20 cellular contexts compared by ENCODE assay signal in the genomic region with DNA sequence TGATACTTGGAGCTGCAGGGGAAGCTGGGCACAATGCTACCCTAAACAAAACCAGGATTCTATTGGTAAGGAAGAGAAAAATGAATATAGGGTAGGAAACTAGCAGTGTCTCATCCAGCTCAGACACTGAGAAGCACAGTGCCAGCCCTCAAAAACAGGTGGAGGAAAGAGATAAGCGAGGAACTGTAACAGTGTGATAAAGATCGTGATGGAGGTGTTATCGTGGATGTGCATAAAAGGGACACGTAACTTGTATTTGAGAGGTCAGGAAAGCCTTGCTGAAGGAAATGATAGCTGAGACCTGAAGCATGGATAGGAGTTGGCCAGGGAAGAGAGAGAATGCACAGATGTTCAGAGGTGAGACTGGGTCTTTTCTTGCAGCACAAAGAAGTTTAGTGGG. TPM values are rescaled to one million over a fixed set of nuclear protein-coding genes. Genes with fewer than 3 reads are reported as not detected.
DNase-seq lines count a peak whose midpoint lies in the region; ATAC-seq, FAIRE-seq and TF ChIP-seq lines count a peak whose summit lies in the region.
"Had no signal": no experiment of that assay in that cellular context is flagged by ENCODE, and none has a peak within 500 bp of the region (broad histone marks: within the 10 kb centered on the region; RNA-seq: fewer than 3 reads in every experiment).

No MANE protein-coding gene starts in this region.

- DNase-seq in HepG2 (ENCODE audit: low spot score) = no peak
- DNase-seq in right lobe of liver = no peak
- peak; percentile 32 for DNase-seq in SK-N-DZ (ENCODE audit: low spot score)
- no peak for DNase-seq in bronchial epithelial cell (ENCODE audit: low read depth)
- DNase-seq in type B pancreatic cell (ENCODE audit: extremely low spot score, unreplicated experiment) = no peak
- DNase-seq in activated T-cell treated with anti-CD3 and anti-CD28 coated beads, Interleukin-2, amount 50 U/mL, for 24 hours = no peak
- no peak for DNase-seq in stimulated activated CD8-positive, alpha-beta memory T cell treated with anti-CD3 and anti-CD28 coated beads, Interleukin-4, amount 100 ng/mL, for 48 hours
- DNase-seq: EL, NCI-H1694 treated with DMSO at 0.1 percent for 48 hours, NCI-H2081 treated with DMSO at 0.1 percent for 48 hours, NCI-H2171 treated with DMSO at 0.1 percent for 48 hours, NCI-H446 treated with DMSO at 0.1 percent for 48 hours, NCI-H526 treated with DMSO at 0.1 percent for 48 hours, Right ventricle myocardium superior had no signal

- TF ChIP-seq CTCF in HepG2 (CRISPR knock-in tag; IDR thresholded peaks at IDR 0.05) (no peak), right lobe of liver (IDR thresholded peaks at IDR 0.05) (no peak), bronchial epithelial cell (IDR thresholded peaks at IDR 0.05; ENCODE audit: insufficient read depth, low read length, severe bottlenecking) (no peak), type B pancreatic cell (conservative IDR thresholded peaks at IDR 0.05) (no peak)

- no peak overlapping the region for H3K4me3 ChIP-seq in HepG2 (replicated peaks in 1 of 3; ENCODE audit: insufficient read depth in 1 of 3, low read depth in 2 of 3, low read length in 3 of 3)
- H3K4me3 ChIP-seq in right lobe of liver = no peak overlapping the region
- no peak overlapping the region for H3K4me3 ChIP-seq in bronchial epithelial cell (ENCODE audit: low read depth, low read length)

- no TSS peak for BruUV-seq in HepG2 (replicated peaks; lab: Mats Ljungman, UMichigan)

- H3K36me3 Mint-ChIP-seq in type B pancreatic cell = no peaks in the 10 kb centered on the region
- peaks cover 33% of the 10 kb centered on the region for H3K36me3 Mint-ChIP-seq in activated T-cell treated with anti-CD3 and anti-CD28 coated beads, Interleukin-2, amount 50 U/mL, for 24 hours (ENCODE audit: low read depth)

- no peaks in the 10 kb centered on the region for H3K27me3 Mint-ChIP-seq in type B pancreatic cell
- H3K27me3 Mint-ChIP-seq in activated T-cell treated with anti-CD3 and anti-CD28 coated beads, Interleukin-2, amount 50 U/mL, for 24 hours = no peaks in the 10 kb centered on the region

- in situ Hi-C loops in HepG2 (cut with HindIII; ENCODE audit: extremely low pct_ligation_motif_present, low pct_unique_long_range_greater_than_20kb) = loop anchor here (5.0 to 10.0 kb wide), 2 partner anchors 43 to 251 kb away; no protein-coding TSS in a partner anchor

- no peaks in the 10 kb centered on the region for H4K20me1 ChIP-seq in HepG2 (ENCODE audit: insufficient read depth, low read length)

- H3K27me3 ChIP-seq in HepG2 (ENCODE audit: control insufficient read depth in 1 of 2, insufficient read depth in 2 of 2, low read length in 2 of 2) (no peaks in the 10 kb centered on the region), right lobe of liver (no peaks in the 10 kb centered on the region), bronchial epithelial cell (ENCODE audit: control insufficient read depth, insufficient read depth, low read length) (no peaks in the 10 kb centered on the region)

- ATAC-seq in HepG2 (no peak), right lobe of liver (no peak), HG02981 (IDR thresholded peaks at IDR 0.05; ENCODE audit: unreplicated experiment) (no peak)

- 94% methylated on average over 4 of the region's 4 CpGs for WGBS in HepG2 (ENCODE audit: low lambda C conversion rate)
- 60% methylated on average over 4 of the region's 4 CpGs for WGBS in right lobe of liver (ENCODE audit: insufficient coverage, low coverage, low lambda C conversion rate, missing lambda C conversion rate)

- H2AFZ ChIP-seq in HepG2 (ENCODE audit: low read length) = no peak overlapping the region

- H3K4me1 Mint-ChIP-seq in type B pancreatic cell (ENCODE audit: unreplicated experiment) = no peaks in the 10 kb centered on the region
- no peaks in the 10 kb centered on the region for H3K4me1 Mint-ChIP-seq in activated T-cell treated with anti-CD3 and anti-CD28 coated beads, Interleukin-2, amount 50 U/mL, for 24 hours (ENCODE audit: low read depth)

- no peak for TF ChIP-seq POLR2A in HepG2 (IDR thresholded peaks at IDR 0.05; ENCODE audit: insufficient read depth in 1 of 2, low read depth in 2 of 2, low read length in 2 of 2)
- no peak for TF ChIP-seq POLR2A in right lobe of liver (IDR thresholded peaks at IDR 0.05)

- CTCF ChIA-PET in HepG2 (lab: Yijun Ruan, JAX; ENCODE audit: low intra/inter-chr PET ratio, low total read pairs) = interaction anchor here (0.7 kb wide), 1 partner anchor 49 kb away, joined by 3 read pairs; no protein-coding TSS in a partner anchor

- H3K36me3 ChIP-seq in HepG2 (replicated peaks in 1 of 2; ENCODE audit: control insufficient read depth in 1 of 2, insufficient read depth in 2 of 2, low read length in 2 of 2) (peaks cover 4 to 5% of the 10 kb centered on the region in 2 experiments; a peak in 3 of 5 replicates), right lobe of liver (peaks cover 0 to 5% (median 2%) of the 10 kb centered on the region in 4 donors), bronchial epithelial cell (ENCODE audit: control insufficient read depth, insufficient read depth, low read length) (no peaks in the 10 kb centered on the region)

- no peak overlapping the region for H3K9ac ChIP-seq in HepG2 (ENCODE audit: insufficient read depth, low read depth, low read length)

- POLR2A ChIA-PET in HepG2 (lab: Yijun Ruan, JAX) = no interaction called here

- H3K9me3 ChIP-seq in HepG2 (ENCODE audit: low read length) (no peaks in the 10 kb centered on the region), right lobe of liver (no peaks in the 10 kb centered on the region)

- no peak overlapping the region for H3K27ac ChIP-seq in HepG2 (ENCODE audit: extremely low read length, insufficient read depth, low read length)
- no peak overlapping the region for H3K27ac ChIP-seq in right lobe of liver
- H3K27ac ChIP-seq: C4-2B, HL-60 had no signal

- peak overlapping the region; percentile 44 for H3K27ac Mint-ChIP-seq in type B pancreatic cell
- H3K27ac Mint-ChIP-seq in activated T-cell treated with anti-CD3 and anti-CD28 coated beads, Interleukin-2, amount 50 U/mL, for 24 hours = no peak overlapping the region

- H3K4me1 ChIP-seq in HepG2 (ENCODE audit: insufficient read depth, low read length) (no peaks in the 10 kb centered on the region), right lobe of liver (peaks cover 0 to 14% (median 0%) of the 10 kb centered on the region in 4 donors)

- no peaks in the 10 kb centered on the region for H3K79me2 ChIP-seq in HepG2 (ENCODE audit: insufficient read depth, low read length)

- TF ChIP-seq RAD21 in HepG2 (CRISPR knock-in tag; IDR thresholded peaks at IDR 0.05) = no peak

- H3K9me3 Mint-ChIP-seq in type B pancreatic cell = no peaks in the 10 kb centered on the region
- H3K9me3 Mint-ChIP-seq in activated T-cell treated with anti-CD3 and anti-CD28 coated beads, Interleukin-2, amount 50 U/mL, for 24 hours = no peaks in the 10 kb centered on the region

- TF ChIP-seq EP300 in HepG2 (IDR thresholded peaks at IDR 0.05; ENCODE audit: low read depth in 2 of 2, low read length in 2 of 2) = no peak
- TF ChIP-seq EP300 in HepG2 (CRISPR knock-in tag; IDR thresholded peaks at IDR 0.05; ENCODE audit: borderline replicate concordance) = no peak

- no peak overlapping the region for H3K4me2 ChIP-seq in HepG2 (ENCODE audit: low read depth, low read length)

- FAIRE-seq in HepG2 (lab: Jason Lieb, UNC) = no peak
- FAIRE-seq in bronchial epithelial cell (lab: Jason Lieb, UNC) = peak; percentile 47
- FAIRE-seq: H54 had no signal

- intact Hi-C loops in HepG2 (cut with micrococcal nuclease; ENCODE audit: unreplicated experiment) (loop anchor here (1.0 to 2.0 kb wide), 2 partner anchors 49 to 255 kb away; no protein-coding TSS in a partner anchor), right lobe of liver (cut with DNase I) (no loop called here)

- no peak overlapping the region for H3K4me3 Mint-ChIP-seq in type B pancreatic cell
- no peak overlapping the region for H3K4me3 Mint-ChIP-seq in activated T-cell treated with anti-CD3 and anti-CD28 coated beads, Interleukin-2, amount 50 U/mL, for 24 hours

RNA-seq across cellular contexts. Expression of a gene that starts 27.4 kb away (rescaled TPM):
- total RNA-seq in HepG2 (2016; rRNA removed; fragmentation: Illumina TruSeq; extraction: Trizol) (152 and 233 TPM in 2 replicates), right lobe of liver (10 to 100 TPM; 21.3 to 36.0 (median 27.1) TPM), bronchial epithelial cell (24.0 and 25.3 TPM in 2 replicates), type B pancreatic cell (ENCODE audit: low replicate concordance) (39.8 and 44.9 TPM in 2 replicates)
- 96.3 and 103 TPM in 2 replicates for total RNA-seq in HepG2 (2016; cell fraction: cytosol; rRNA removed; fragmentation: Illumina TruSeq; extraction: Trizol; ENCODE audit: low read depth)
- 150 and 251 TPM in 2 replicates for total RNA-seq in HepG2 (2016; cell fraction: insoluble cytoplasmic fraction; rRNA removed; fragmentation: Illumina TruSeq; extraction: Trizol)
- 93.8 and 116 TPM in 2 replicates for total RNA-seq in HepG2 (2016; cell fraction: membrane; rRNA removed; fragmentation: Illumina TruSeq; extraction: Trizol)
- 55.1 and 57.7 TPM in 2 replicates for total RNA-seq in HepG2 (2016; cell fraction: nucleus; rRNA removed; fragmentation: Illumina TruSeq; extraction: Trizol)
- 16.2 and 20.0 TPM in 2 replicates for polyA plus RNA-seq in HepG2 (2011; rRNA removed)
- 10.9 and 12.5 TPM in 2 replicates for polyA plus RNA-seq in HepG2 (2011; cell fraction: cytosol; rRNA removed)
- polyA plus RNA-seq in HepG2 (2011; cell fraction: nucleus; rRNA removed) = 7.9 and 12.8 TPM in 2 replicates
- 65.6 and 98.8 TPM in 2 replicates for polyA plus RNA-seq in HepG2 (2012)
- 99.1 and 102 TPM in 2 replicates for polyA plus RNA-seq in HepG2 (2016; cell fraction: cytosol; fragmentation: Illumina TruSeq; extraction: Trizol; ENCODE audit: low read depth)
- 274 and 298 TPM in 2 replicates for polyA plus RNA-seq in HepG2 (2016; cell fraction: insoluble cytoplasmic fraction; fragmentation: Illumina TruSeq; extraction: Trizol; ENCODE audit: low read depth)
- polyA plus RNA-seq in HepG2 (2016; cell fraction: membrane; fragmentation: Illumina TruSeq; extraction: Trizol; ENCODE audit: low read depth) = 96.2 and 118 TPM in 2 replicates
- polyA plus RNA-seq in HepG2 (2016; cell fraction: nucleus; fragmentation: Illumina TruSeq; extraction: Trizol; ENCODE audit: insufficient read depth, low read depth) = 116 and 117 TPM in 2 replicates
- polyA minus RNA-seq in HepG2 (2011; rRNA and poly(A)+ RNA removed; ENCODE audit: low replicate concordance) = 3.6 and 4.8 TPM in 2 replicates
- polyA minus RNA-seq in HepG2 (2011; cell fraction: cytosol; rRNA and poly(A)+ RNA removed) = 18.9 and 22.0 TPM in 2 replicates
- 23.4 and 27.4 TPM in 2 replicates for polyA minus RNA-seq in HepG2 (2011; cell fraction: nucleus; rRNA and poly(A)+ RNA removed)
- polyA plus RNA-seq in SK-N-DZ (2014; cell fraction: cytosol; rRNA removed) = 44.9 and 60.6 TPM in 2 replicates
- 43.4 and 62.2 TPM in 2 replicates for polyA plus RNA-seq in SK-N-DZ (2014; cell fraction: nucleus; rRNA removed)

RNA-seq across cellular contexts. Expression of a gene that starts 28.4 kb away (rescaled TPM):
- total RNA-seq in HepG2 (2016; rRNA removed; fragmentation: Illumina TruSeq; extraction: Trizol) (115 and 131 TPM in 2 replicates), right lobe of liver (10 to 100 TPM; 26.9 to 57.0 (median 51.5) TPM), bronchial epithelial cell (14.7 and 37.0 TPM in 2 replicates), type B pancreatic cell (ENCODE audit: low replicate concordance) (68.8 and 230 TPM in 2 replicates)
- 18.3 and 23.7 TPM in 2 replicates for total RNA-seq in HepG2 (2016; cell fraction: cytosol; rRNA removed; fragmentation: Illumina TruSeq; extraction: Trizol; ENCODE audit: low read depth)
- 118 and 149 TPM in 2 replicates for total RNA-seq in HepG2 (2016; cell fraction: insoluble cytoplasmic fraction; rRNA removed; fragmentation: Illumina TruSeq; extraction: Trizol)
- 29.2 and 29.7 TPM in 2 replicates for total RNA-seq in HepG2 (2016; cell fraction: membrane; rRNA removed; fragmentation: Illumina TruSeq; extraction: Trizol)
- total RNA-seq in HepG2 (2016; cell fraction: nucleus; rRNA removed; fragmentation: Illumina TruSeq; extraction: Trizol) = 44.8 and 51.6 TPM in 2 replicates
- 141 and 155 TPM in 2 replicates for polyA plus RNA-seq in HepG2 (2011; rRNA removed)
- 81.9 and 104 TPM in 2 replicates for polyA plus RNA-seq in HepG2 (2011; cell fraction: cytosol; rRNA removed)
- 33.6 and 34.6 TPM in 2 replicates for polyA plus RNA-seq in HepG2 (2011; cell fraction: nucleus; rRNA removed)
- polyA plus RNA-seq in HepG2 (2012) = 197 and 266 TPM in 2 replicates
- 34.9 and 38.9 TPM in 2 replicates for polyA plus RNA-seq in HepG2 (2016; cell fraction: cytosol; fragmentation: Illumina TruSeq; extraction: Trizol; ENCODE audit: low read depth)
- 167 and 187 TPM in 2 replicates for polyA plus RNA-seq in HepG2 (2016; cell fraction: insoluble cytoplasmic fraction; fragmentation: Illumina TruSeq; extraction: Trizol; ENCODE audit: low read depth)
- 30.9 and 35.6 TPM in 2 replicates for polyA plus RNA-seq in HepG2 (2016; cell fraction: membrane; fragmentation: Illumina TruSeq; extraction: Trizol; ENCODE audit: low read depth)
- polyA plus RNA-seq in HepG2 (2016; cell fraction: nucleus; fragmentation: Illumina TruSeq; extraction: Trizol; ENCODE audit: insufficient read depth, low read depth) = 93.4 and 95.0 TPM in 2 replicates
- 11.7 and 21.1 TPM in 2 replicates for polyA minus RNA-seq in HepG2 (2011; rRNA and poly(A)+ RNA removed; ENCODE audit: low replicate concordance)
- 29.6 and 36.6 TPM in 2 replicates for polyA minus RNA-seq in HepG2 (2011; cell fraction: cytosol; rRNA and poly(A)+ RNA removed)
- 70.0 and 72.2 TPM in 2 replicates for polyA minus RNA-seq in HepG2 (2011; cell fraction: nucleus; rRNA and poly(A)+ RNA removed)
- 32.6 and 37.8 TPM in 2 replicates for polyA plus RNA-seq in SK-N-DZ (2014; cell fraction: cytosol; rRNA removed)
- polyA plus RNA-seq in SK-N-DZ (2014; cell fraction: nucleus; rRNA removed) = 21.8 and 32.7 TPM in 2 replicates

RNA-seq across cellular contexts. Expression of a gene that starts 30.6 kb away (rescaled TPM):
- total RNA-seq in HepG2 (2016; rRNA removed; fragmentation: Illumina TruSeq; extraction: Trizol) (11.0 and 13.9 TPM in 2 replicates), right lobe of liver (10 to 100 TPM in 3 of 6 experiments, 1 to 10 TPM in 3; 4.2 to 19.3 (median 8.6) TPM), bronchial epithelial cell (107 and 652 TPM in 2 replicates), type B pancreatic cell (ENCODE audit: low replicate concordance) (39.5 and 99.3 TPM in 2 replicates)
- 6.8 and 7.6 TPM in 2 replicates for total RNA-seq in HepG2 (2016; cell fraction: cytosol; rRNA removed; fragmentation: Illumina TruSeq; extraction: Trizol; ENCODE audit: low read depth)
- 10.6 and 14.8 TPM in 2 replicates for total RNA-seq in HepG2 (2016; cell fraction: insoluble cytoplasmic fraction; rRNA removed; fragmentation: Illumina TruSeq; extraction: Trizol)
- total RNA-seq in HepG2 (2016; cell fraction: membrane; rRNA removed; fragmentation: Illumina TruSeq; extraction: Trizol) = 6.5 and 8.4 TPM in 2 replicates
- total RNA-seq in HepG2 (2016; cell fraction: nucleus; rRNA removed; fragmentation: Illumina TruSeq; extraction: Trizol) = 2.7 and 3.1 TPM in 2 replicates
- polyA plus RNA-seq in HepG2 (2011; rRNA removed) = 3.9 and 4.9 TPM in 2 replicates
- polyA plus RNA-seq in HepG2 (2011; cell fraction: cytosol; rRNA removed) = 0.91 and 3.9 TPM in 2 replicates
- polyA plus RNA-seq in HepG2 (2011; cell fraction: nucleus; rRNA removed) = 0.61 and 1.5 TPM in 2 replicates
- polyA plus RNA-seq in HepG2 (2012) = 6.1 and 6.9 TPM in 2 replicates
- polyA plus RNA-seq in HepG2 (2016; cell fraction: cytosol; fragmentation: Illumina TruSeq; extraction: Trizol; ENCODE audit: low read depth) = 6.8 and 7.2 TPM in 2 replicates
- 13.5 and 13.6 TPM in 2 replicates for polyA plus RNA-seq in HepG2 (2016; cell fraction: insoluble cytoplasmic fraction; fragmentation: Illumina TruSeq; extraction: Trizol; ENCODE audit: low read depth)
- polyA plus RNA-seq in HepG2 (2016; cell fraction: membrane; fragmentation: Illumina TruSeq; extraction: Trizol; ENCODE audit: low read depth) = 7.0 and 8.5 TPM in 2 replicates
- 6.3 and 6.6 TPM in 2 replicates for polyA plus RNA-seq in HepG2 (2016; cell fraction: nucleus; fragmentation: Illumina TruSeq; extraction: Trizol; ENCODE audit: insufficient read depth, low read depth)
- polyA minus RNA-seq in HepG2 (2011; rRNA and poly(A)+ RNA removed; ENCODE audit: low replicate concordance) = not detected in 2 replicates
- polyA minus RNA-seq in HepG2 (2011; cell fraction: cytosol; rRNA and poly(A)+ RNA removed) = 1.8 TPM in 1 of 2 replicates, not detected in the other
- 0.90 and 1.5 TPM in 2 replicates for polyA minus RNA-seq in HepG2 (2011; cell fraction: nucleus; rRNA and poly(A)+ RNA removed)
- polyA plus RNA-seq in SK-N-DZ (2014; cell fraction: cytosol; rRNA removed) = not detected in 2 replicates
- not detected in 2 replicates for polyA plus RNA-seq in SK-N-DZ (2014; cell fraction: nucleus; rRNA removed)
- total RNA-seq: A172, HT-29 had no signal
